Comparison of ENCODE assay signal across 9 cellular contexts in the genomic region with DNA sequence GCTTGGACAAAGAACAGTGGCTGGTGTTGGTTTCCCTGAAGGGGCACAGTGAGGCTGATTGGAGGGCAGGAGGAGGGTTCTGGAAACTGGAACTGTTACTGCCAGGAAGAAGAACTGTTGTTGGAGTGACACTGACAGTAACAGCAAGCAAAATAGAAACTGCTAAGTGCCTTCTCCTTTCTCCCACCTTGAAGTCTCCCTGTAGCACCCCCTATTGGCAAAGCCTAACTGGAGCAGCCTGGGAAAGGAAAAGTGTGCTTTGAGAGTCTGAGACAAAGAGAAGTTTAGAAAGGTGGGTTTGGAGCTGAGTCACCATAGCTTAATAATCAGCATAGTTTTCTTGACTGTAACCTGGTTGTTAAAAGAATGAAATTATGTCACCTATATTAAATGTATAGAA. TPM values are rescaled to one million over a fixed set of nuclear protein-coding genes. Genes with fewer than 3 reads are reported as not detected.
DNase-seq lines count a peak whose midpoint lies in the region; ATAC-seq and TF ChIP-seq lines count a peak whose summit lies in the region.
"Had no signal": no experiment of that assay in that cellular context is flagged by ENCODE, and none has a peak within 500 bp of the region (broad histone marks: within the 10 kb centered on the region; RNA-seq: fewer than 3 reads in every experiment).

No MANE protein-coding gene starts in this region.

- no peaks in the 10 kb centered on the region for H3K36me3 Mint-ChIP-seq in activated CD4-positive, alpha-beta T cell treated with anti-CD3 and anti-CD28 coated beads, Interleukin-2, amount 10 ng/mL, durations not matched to agents 24 days and 14 days (ENCODE audit: low read depth)
- H3K36me3 Mint-ChIP-seq in progenitor cell of endocrine pancreas (ENCODE audit: insufficient read depth): no peaks in the 10 kb centered on the region

- no peak overlapping the region for H3K4me3 Mint-ChIP-seq in activated CD4-positive, alpha-beta T cell treated with anti-CD3 and anti-CD28 coated beads, Interleukin-2, amount 10 ng/mL, durations not matched to agents 24 days and 14 days
- H3K4me3 Mint-ChIP-seq in progenitor cell of endocrine pancreas (ENCODE audit: low read depth): no peak overlapping the region

- H3K9me3 Mint-ChIP-seq in activated CD4-positive, alpha-beta T cell treated with anti-CD3 and anti-CD28 coated beads, Interleukin-2, amount 10 ng/mL, durations not matched to agents 24 days and 14 days: no peaks in the 10 kb centered on the region
- no peaks in the 10 kb centered on the region for H3K9me3 Mint-ChIP-seq in progenitor cell of endocrine pancreas (ENCODE audit: low read depth)

- no peak overlapping the region for H3K27ac Mint-ChIP-seq in activated CD4-positive, alpha-beta T cell treated with anti-CD3 and anti-CD28 coated beads, Interleukin-2, amount 10 ng/mL, durations not matched to agents 24 days and 14 days
- no peak overlapping the region for H3K27ac Mint-ChIP-seq in progenitor cell of endocrine pancreas
- H3K27ac Mint-ChIP-seq: IgD-negative memory B cell had no signal

- no peak overlapping the region for H3K27ac ChIP-seq in dorsolateral prefrontal cortex

- ATAC-seq in GM19328 (IDR thresholded peaks at IDR 0.05; ENCODE audit: unreplicated experiment): no peak
- no peak for ATAC-seq in HG03108 (IDR thresholded peaks at IDR 0.05; ENCODE audit: unreplicated experiment)
- ATAC-seq in GM18873 (IDR thresholded peaks at IDR 0.05; ENCODE audit: low FRiP score, unreplicated experiment): no peak

- intact Hi-C loops in activated CD4-positive, alpha-beta T cell treated with anti-CD3 and anti-CD28 coated beads, Interleukin-2, amount 10 ng/mL, durations not matched to agents 24 days and 14 days (cut with micrococcal nuclease): no loop called here
- intact Hi-C loops in dorsolateral prefrontal cortex (cut with DNase I): no loop called here

- peaks cover 0 to 10% (median 0%) of the 10 kb centered on the region in 45 donors for H3K27me3 ChIP-seq in dorsolateral prefrontal cortex

- H3K4me1 Mint-ChIP-seq in activated CD4-positive, alpha-beta T cell treated with anti-CD3 and anti-CD28 coated beads, Interleukin-2, amount 10 ng/mL, durations not matched to agents 24 days and 14 days: no peaks in the 10 kb centered on the region
- H3K4me1 Mint-ChIP-seq in progenitor cell of endocrine pancreas (ENCODE audit: low read depth): no peaks in the 10 kb centered on the region

- TF ChIP-seq CTCF in dorsolateral prefrontal cortex (IDR thresholded peaks at IDR 0.05 in 54 of 56, conservative IDR thresholded peaks at IDR 0.05 in 2 of 56; ENCODE audit: low read depth in 1 of 56, partially characterized antibody in 56 of 56) (peak in 53 of 56 donors; percentile 13 to 71 (median 51)), progenitor cell of endocrine pancreas (IDR thresholded peaks at IDR 0.05; ENCODE audit: unreplicated experiment) (peak; percentile 47)

- H3K27me3 Mint-ChIP-seq in activated CD4-positive, alpha-beta T cell treated with anti-CD3 and anti-CD28 coated beads, Interleukin-2, amount 10 ng/mL, durations not matched to agents 24 days and 14 days: peaks cover 80% of the 10 kb centered on the region
- peaks cover 7% of the 10 kb centered on the region for H3K27me3 Mint-ChIP-seq in progenitor cell of endocrine pancreas

- DNase-seq in activated CD4-positive, alpha-beta T cell treated with anti-CD3 and anti-CD28 coated beads, Interleukin-2, amount 10 ng/mL, durations not matched to agents 24 days and 14 days: peak; percentile 73
- DNase-seq in activated CD4-positive, alpha-beta T cell treated with anti-CD3 and anti-CD28 coated beads, Interleukin-2, amount 50 U/mL, for 1 hour: no peak
- peak; percentile 57 for DNase-seq in NAMALWA (ENCODE audit: low spot score)
- no peak for DNase-seq in dorsolateral prefrontal cortex
- no peak for DNase-seq in progenitor cell of endocrine pancreas (ENCODE audit: low spot score, unreplicated experiment)

- H3K4me3 ChIP-seq in dorsolateral prefrontal cortex: no peak overlapping the region

RNA-seq across cellular contexts. Expression of gene TMEM174, which starts 2.5 kb away (rescaled TPM):
- total RNA-seq in activated CD4-positive, alpha-beta T cell treated with anti-CD3 and anti-CD28 coated beads, Interleukin-2, amount 10 ng/mL, durations not matched to agents 24 days and 14 days: not detected in 2 replicates
- total RNA-seq in dorsolateral prefrontal cortex (not detected), progenitor cell of endocrine pancreas (not detected in 2 replicates)

RNA-seq across cellular contexts. Expression of gene TMEM171, which starts 50.1 kb away (rescaled TPM):
- not detected in 2 replicates for total RNA-seq in activated CD4-positive, alpha-beta T cell treated with anti-CD3 and anti-CD28 coated beads, Interleukin-2, amount 10 ng/mL, durations not matched to agents 24 days and 14 days
- 1 to 10 TPM in 79 of 120 experiments, under 1 TPM in 32, not detected in 9; 0.39 to 6.5 (median 1.4) TPM for total RNA-seq in dorsolateral prefrontal cortex
- total RNA-seq in progenitor cell of endocrine pancreas: 7.1 and 7.7 TPM in 2 replicates

Comparison
In these comparisons a context has a peak if more than half of its experiments do, and no peak if none do; other contexts are left out.
1. DNase-seq: peak in activated CD4-positive, alpha-beta T cell treated with anti-CD3 and anti-CD28 coated beads, Interleukin-2, amount 10 ng/mL, durations not matched to agents 24 days and 14 days (single experiment) and NAMALWA (single experiment); none in activated CD4-positive, alpha-beta T cell treated with anti-CD3 and anti-CD28 coated beads, Interleukin-2, amount 50 U/mL, for 1 hour (single experiment), dorsolateral prefrontal cortex (0 of 10) and progenitor cell of endocrine pancreas (single experiment).